Comparison of ENCODE assay signal across 8 cellular contexts in genomic region chr3:184248454-184249411, GRCh38. TPM values are rescaled to one million over a fixed set of nuclear protein-coding genes. Genes with fewer than 3 reads are reported as not detected.
DNase-seq lines count a peak whose midpoint lies in the region; ATAC-seq and TF ChIP-seq lines count a peak whose summit lies in the region.

TSS of gene ALG3 (minus strand) at chr3:184248962. CDS start at chr3:184248940, 22 bp downstream.

- H3K4me1 ChIP-seq in hepatocyte (ENCODE audit: insufficient read depth), result peaks cover 12% of the 10 kb centered on the region
- H3K4me1 ChIP-seq in aorta (ENCODE audit: control insufficient read depth in 1 of 2, insufficient read depth in 2 of 2, low read length in 2 of 2), result no peaks in the 10 kb centered on the region

- WGBS in hepatocyte (ENCODE audit: low lambda C conversion rate, missing lambda C conversion rate), result 2% methylated on average over 46 of the region's 49 CpGs
- WGBS in aorta, 2 donors, result 0 to 1% methylated on average over 49 of the region's 49 CpGs

- TF ChIP-seq POLR2A in GM10847 (IDR thresholded peaks at IDR 0.05; ENCODE audit: extremely low read depth, insufficient read length), result peak; percentile 96

- H3K4me3 ChIP-seq in astrocyte of the cerebellum (ENCODE audit: low read depth, low read length) (peak within 1 kb of the TSS; percentile 95), hepatocyte (peak within 1 kb of the TSS; percentile 93), aorta (ENCODE audit: low read length in 2 of 2) (peak within 1 kb of the TSS; percentile 70 to 72)

- intact Hi-C loops in aorta (cut with DNase I), result loop anchor here (1.0 to 10.0 kb wide), 7 partner anchors 22 to 114 kb away; partner anchors contain the start of genes ABCF3 (in 1 of the 2), DVL3 (in 1 of the 2), EIF2B5 (in 1 of the 2) and PSMD2 (in 1 of the 2)

- DNase-seq in NCI-H146 (lab: John Stamatoyannopoulos, UW), result peak; percentile 93
- DNase-seq in T1000 (lab: John Stamatoyannopoulos, UW), result peak; percentile 79
- DNase-seq in astrocyte of the cerebellum (ENCODE audit: low read depth), result peak; percentile 78
- DNase-seq in hepatocyte (ENCODE audit: low spot score), result peak; percentile 93
- DNase-seq in retina, result peak; percentile 91
- peak; percentile 89 to 94 for DNase-seq in aorta

- in situ Hi-C loops in astrocyte of the cerebellum (cut with HindIII; ENCODE audit: low sequenced_read_pairs), result loop anchor here (25.0 kb wide), 1 partner anchor 361 kb away; the partner anchor contains the start of gene PARL

- peak within 1 kb of the TSS; percentile 86 for H3K27ac ChIP-seq in hepatocyte
- H3K27ac ChIP-seq in aorta (ENCODE audit: low read depth in 1 of 2, low read length in 2 of 2), result peak within 1 kb of the TSS in 1 of 2 donors; percentile 8

- peak within 1 kb of the TSS; percentile 99 for H3K4me2 ChIP-seq in hepatocyte

- no peaks in the 10 kb centered on the region for H4K20me1 ChIP-seq in hepatocyte (ENCODE audit: insufficient read depth, poor library complexity, severe bottlenecking)

- H3K36me3 ChIP-seq in hepatocyte (replicated peaks; ENCODE audit: insufficient read depth, low read depth) (no peaks in the 10 kb centered on the region), aorta (ENCODE audit: control insufficient read depth in 1 of 2, insufficient read depth in 2 of 2, low read length in 1 of 2) (peaks cover 2 to 11% of the 10 kb centered on the region in 2 donors)

- H3K9me2 ChIP-seq in hepatocyte (replicated peaks; ENCODE audit: insufficient read depth), result no peaks in the 10 kb centered on the region

- ATAC-seq in HG02623 (IDR thresholded peaks at IDR 0.05; ENCODE audit: unreplicated experiment), result peak; percentile 42
- peak; percentile 95 for ATAC-seq in aorta (ENCODE audit: low FRiP score)

- TF ChIP-seq CTCF in astrocyte of the cerebellum (IDR thresholded peaks at IDR 0.05; ENCODE audit: low read depth, low read length, missing control alignments) (no peak), hepatocyte (IDR thresholded peaks at IDR 0.05; ENCODE audit: poor library complexity) (no peak)

- peaks cover 24% of the 10 kb centered on the region for H3K79me2 ChIP-seq in hepatocyte

- H3K9me3 ChIP-seq in hepatocyte (ENCODE audit: low read depth), result no peaks in the 10 kb centered on the region
- no peaks in the 10 kb centered on the region for H3K9me3 ChIP-seq in aorta (ENCODE audit: control insufficient read depth, low read length)

- H3K27me3 ChIP-seq in hepatocyte (no peaks in the 10 kb centered on the region), aorta (ENCODE audit: control insufficient read depth in 1 of 2, insufficient read depth in 2 of 2, low read length in 1 of 2) (no peaks in the 10 kb centered on the region)

- H2AFZ ChIP-seq in hepatocyte, result peak within 1 kb of the TSS; percentile 99

RNA-seq across cellular contexts. Expression of gene ALG3, which starts in this region (rescaled TPM):
- total RNA-seq in hepatocyte (52.3 and 68.9 TPM in 2 replicates), aorta (10 to 100 TPM; 19.4 to 23.9 TPM)
- polyA plus RNA-seq in hepatocyte (120 and 122 TPM in 2 replicates), aorta (10 to 100 TPM; 12.5 to 30.7 TPM)
